ENCODE assay signal across 8 cellular contexts in genomic region chr22:45164217-45165123, GRCh38. TPM values are rescaled to one million over a fixed set of nuclear protein-coding genes. Genes with fewer than 3 reads are reported as not detected.
DNase-seq lines count a peak whose midpoint lies in the region; TF ChIP-seq lines count a peak whose summit lies in the region.

No MANE protein-coding gene starts in this region.

- peaks cover 88% of the 10 kb centered on the region for H3K79me2 ChIP-seq in GM23248 (ENCODE audit: insufficient read depth)
- H3K79me2 ChIP-seq in MM.1S (ENCODE audit: low read length), result peaks cover 77% of the 10 kb centered on the region
- H3K79me2 ChIP-seq in parathyroid adenoma, result no peaks in the 10 kb centered on the region

- H3K4me3 ChIP-seq in GM23248 (peak overlapping the region; percentile 88), MM.1S (ENCODE audit: low read length) (peak overlapping the region; percentile 90), parathyroid adenoma (ENCODE audit: low read depth, low read length) (peak overlapping the region; percentile 87)

- DNase-seq in ELF-1 (ENCODE audit: low read depth, low spot score), result peak; percentile 23
- peak; percentile 52 for DNase-seq in GM23248
- DNase-seq in MM.1S, result peak; percentile 21
- DNase-seq in activated gamma-delta T cell treated with Interleukin-2 at 50 U/mL for 16 hours, result peak; percentile 36
- peak; percentile 8 for DNase-seq in glomerular visceral epithelial cell (ENCODE audit: extremely low spot score)
- no peak for DNase-seq in NCI-H2081 treated with DMSO at 0.1 percent for 48 hours (lab: John Stamatoyannopoulos, UW)
- DNase-seq in ecto neural progenitor cell (ENCODE audit: low spot score), result no peak

- peaks cover 20% of the 10 kb centered on the region for H3K4me1 ChIP-seq in GM23248 (ENCODE audit: insufficient read depth)
- H3K4me1 ChIP-seq in MM.1S (ENCODE audit: low read length), result peaks cover 18% of the 10 kb centered on the region; the same call in 1 of the 2 replicates
- H3K4me1 ChIP-seq in parathyroid adenoma, result peaks cover 10% of the 10 kb centered on the region

- H3K9me2 ChIP-seq in GM23248 (ENCODE audit: insufficient read depth), result no peaks in the 10 kb centered on the region
- no peaks in the 10 kb centered on the region for H3K9me2 ChIP-seq in MM.1S (replicated peaks; ENCODE audit: insufficient read depth, low read length)

- H3K4me2 ChIP-seq in GM23248 (ENCODE audit: unreplicated experiment) (peak overlapping the region; percentile 91), MM.1S (ENCODE audit: low read depth, low read length) (peak overlapping the region; percentile 93), parathyroid adenoma (ENCODE audit: low read length) (peak overlapping the region; percentile 78)

- H4K20me1 ChIP-seq in GM23248 (ENCODE audit: insufficient read depth) (no peaks in the 10 kb centered on the region), MM.1S (ENCODE audit: insufficient read depth, low read length) (peaks cover 12% of the 10 kb centered on the region; the same call in 1 of the 2 replicates)

- H3K9me3 ChIP-seq in GM23248 (ENCODE audit: low read depth) (no peaks in the 10 kb centered on the region), MM.1S (replicated peaks; ENCODE audit: insufficient read depth, low read length) (no peaks in the 10 kb centered on the region), parathyroid adenoma (ENCODE audit: control insufficient read depth, low read length) (no peaks in the 10 kb centered on the region)

- H2AFZ ChIP-seq in GM23248 (peak overlapping the region; percentile 55), MM.1S (ENCODE audit: low read length) (peak overlapping the region; percentile 75), parathyroid adenoma (peak overlapping the region; percentile 91)

- TF ChIP-seq CTCF in MM.1S (IDR thresholded peaks at IDR 0.05; ENCODE audit: low read length) (no peak), parathyroid adenoma (IDR thresholded peaks at IDR 0.05) (no peak)

- H3K27ac ChIP-seq in GM23248 (peak overlapping the region; percentile 57), MM.1S (ENCODE audit: low read length) (peak overlapping the region; percentile 65; the same call in 1 of the 2 replicates), parathyroid adenoma (peak overlapping the region; percentile 12)

- WGBS in GM23248 (ENCODE audit: low coverage in 1 of 2, low lambda C conversion rate in 2 of 2, missing lambda C conversion rate in 2 of 2), 2 experiments, result 2% methylated on average over 33 to 65 of the region's 65 CpGs

- in situ Hi-C loops in GM23248 (cut with MboI), result no loop called here

- H3K36me3 ChIP-seq in GM23248 (ENCODE audit: low read depth) (peaks cover 7% of the 10 kb centered on the region; the same call in 1 of the 2 replicates), MM.1S (replicated peaks; ENCODE audit: insufficient read depth, low read length) (peaks cover 9% of the 10 kb centered on the region; the same call in 1 of the 2 replicates), parathyroid adenoma (ENCODE audit: control insufficient read depth, insufficient read depth, low read length) (no peaks in the 10 kb centered on the region)

- H3F3A ChIP-seq in GM23248 (ENCODE audit: insufficient read depth) (peaks cover 18% of the 10 kb centered on the region; the same call in 1 of the 2 replicates), MM.1S (ENCODE audit: insufficient read depth, low read length) (no peaks in the 10 kb centered on the region)

- peak overlapping the region; percentile 91 for H3K9ac ChIP-seq in GM23248
- peak overlapping the region; percentile 94 for H3K9ac ChIP-seq in MM.1S (ENCODE audit: low read length)
- no peak overlapping the region for H3K9ac ChIP-seq in parathyroid adenoma

- H3K27me3 ChIP-seq in GM23248 (replicated peaks; ENCODE audit: insufficient read depth) (no peaks in the 10 kb centered on the region), MM.1S (replicated peaks; ENCODE audit: insufficient read depth, low read length) (no peaks in the 10 kb centered on the region), parathyroid adenoma (ENCODE audit: control insufficient read depth, insufficient read depth, low read length) (no peaks in the 10 kb centered on the region)

RNA-seq across cellular contexts. Expression of gene NUP50, which starts 0.7 kb away (rescaled TPM):
- 30.8 and 91.7 TPM in 2 replicates for total RNA-seq in GM23248 (2014; rRNA removed; shearing (Covaris generic))
- polyA plus RNA-seq in GM23248 (2016; fragmentation: Nextera tagmentation; extraction: Ambion mirVana), result 21.1 and 22.3 TPM in 2 replicates

Comparison
In these comparisons a context has a peak if more than half of its experiments do, and no peak if none do; other contexts are left out.
1. DNase-seq: peak in ELF-1 (single experiment), GM23248 (single experiment), MM.1S (single experiment), activated gamma-delta T cell treated with Interleukin-2 at 50 U/mL for 16 hours (single experiment) and glomerular visceral epithelial cell (single experiment); none in NCI-H2081 treated with DMSO at 0.1 percent for 48 hours (single experiment) and ecto neural progenitor cell (single experiment).
2. H3K27ac ChIP-seq: peak in every context shown above with its lines; median percentile 65 in MM.1S; 57 in GM23248; 12 in parathyroid adenoma.
3. Peak in every context shown above with its lines, with median percentiles within 50 percentile points of each other: H2AFZ ChIP-seq, H3K4me2 ChIP-seq and H3K4me3 ChIP-seq.